Comparison of ENCODE assay signal across 1 cellular context in genomic region chr15:58699769-58700168, GRCh38.
A peak's percentile ranks its signal among the peaks of the same experiment; 100 is the strongest.
TF ChIP-seq lines count a peak whose summit lies in the region.

No MANE protein-coding gene starts in this region.

TF ChIP-seq in K562, 482 proteins besides CTCF, POLR2A, EP300 and RAD21 (continued from another document):
- TF ChIP-seq BRF2 (IDR thresholded peaks at IDR 0.05; ENCODE audit: borderline replicate concordance, insufficient read depth, insufficient read length): no peak
- no peak for TF ChIP-seq HES1 (IDR thresholded peaks at IDR 0.05; ENCODE audit: low read depth)
- TF ChIP-seq ZNF766 (CRISPR knock-in tag; conservative IDR thresholded peaks at IDR 0.05): no peak
- TF ChIP-seq ZNF175 (CRISPR knock-in tag; IDR thresholded peaks at IDR 0.05; ENCODE audit: low read depth): no peak
- no peak for TF ChIP-seq ZKSCAN8 (CRISPR knock-in tag; IDR thresholded peaks at IDR 0.05)
- TF ChIP-seq ZNF280A (IDR thresholded peaks at IDR 0.05; ENCODE audit: low read depth, partially characterized antibody): no peak
- TF ChIP-seq C11orf30 (IDR thresholded peaks at IDR 0.05; ENCODE audit: low read depth): peak; percentile 80
- TF ChIP-seq RBM25 (IDR thresholded peaks at IDR 0.05; ENCODE audit: low read depth, low read length, severe bottlenecking): no peak
- no peak for TF ChIP-seq CCNT2 (IDR thresholded peaks at IDR 0.05; ENCODE audit: borderline replicate concordance, extremely low read depth, insufficient read length, low read depth, low read length)
- TF ChIP-seq ZNF511 (CRISPR knock-in tag; IDR thresholded peaks at IDR 0.05): no peak
- no peak for TF ChIP-seq ZNF512 (tag; IDR thresholded peaks at IDR 0.05)
- TF ChIP-seq ZKSCAN1 (IDR thresholded peaks at IDR 0.05; ENCODE audit: low read depth, low read length): no peak
- TF ChIP-seq MITF (IDR thresholded peaks at IDR 0.05): no peak
- no peak for TF ChIP-seq SMARCE1 (IDR thresholded peaks at IDR 0.05)
- no peak for TF ChIP-seq GTF2F1 (IDR thresholded peaks at IDR 0.05; ENCODE audit: low read depth, low read length)
- no peak for TF ChIP-seq SUPT5H (IDR thresholded peaks at IDR 0.05)
